In the genomic region with DNA sequence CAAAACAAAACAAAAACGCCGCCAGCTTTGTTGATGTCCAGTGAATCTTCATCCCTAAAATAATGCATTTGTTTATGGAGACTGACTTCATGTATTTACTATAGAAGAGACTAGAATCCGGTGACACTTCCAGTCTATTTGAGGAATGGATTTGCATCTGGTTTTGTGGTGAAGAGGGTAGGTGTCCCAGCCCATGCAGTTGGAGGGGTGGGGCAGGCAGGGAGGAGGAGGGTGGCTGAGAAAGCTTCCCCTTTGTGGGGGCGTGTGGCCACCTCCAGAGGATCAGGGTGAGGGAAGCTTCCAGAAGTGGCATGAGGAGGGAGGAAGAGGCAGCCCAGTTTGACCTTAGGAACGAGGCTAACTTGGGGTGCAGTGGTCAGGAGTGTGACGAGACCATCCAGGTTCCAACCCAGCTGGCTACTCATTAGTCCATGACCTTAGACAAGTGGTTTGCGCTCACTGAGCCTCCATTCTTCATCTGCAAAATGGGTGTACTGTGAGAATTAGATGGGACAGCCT, we compare ENCODE assay signal across 10 cellular contexts.
DNase-seq lines count a peak whose midpoint lies in the region; ATAC-seq, FAIRE-seq and TF ChIP-seq lines count a peak whose summit lies in the region.
"Had no signal": no experiment of that assay in that cellular context is flagged by ENCODE, and none has a peak within 500 bp of the region (broad histone marks: within the 10 kb centered on the region; RNA-seq: fewer than 3 reads in every experiment).

No MANE protein-coding gene starts in this region.

- peak; percentile 52 for FAIRE-seq in K562 (lab: Jason Lieb, UNC)
- FAIRE-seq: islet of Langerhans had no signal

- H3K9me1 ChIP-seq in K562 (ENCODE audit: control insufficient read depth, insufficient read depth, low read length), result no peaks in the 10 kb centered on the region

- CTCF ChIA-PET in K562 (lab: Yijun Ruan, JAX; ENCODE audit: low intra/inter-chr PET ratio), result no interaction called here

- POLR2A ChIA-PET in K562 (lab: Yijun Ruan, JAX), result interaction anchor here (0.6 to 2.4 kb wide), 4 partner anchors 8 to 225 kb away, joined by 3 to 9 read pairs (median 3); no protein-coding TSS in a partner anchor

- peaks cover 26% of the 10 kb centered on the region for H3K36me3 ChIP-seq in K562 (ENCODE audit: control insufficient read depth, insufficient read depth, low read length)
- no peaks in the 10 kb centered on the region for H3K36me3 ChIP-seq in smooth muscle cell (ENCODE audit: low read depth)

- no peak for TF ChIP-seq POLR2A in K562 (conservative IDR thresholded peaks at IDR 0.05)

- peaks cover 18 to 26% of the 10 kb centered on the region in 2 experiments; a peak in 4 of 5 replicates for H3K4me1 ChIP-seq in K562 (replicated peaks in 1 of 2; ENCODE audit: control insufficient read depth in 2 of 2, insufficient read depth in 2 of 2, low read length in 2 of 2)
- peaks cover 13% of the 10 kb centered on the region for H3K4me1 ChIP-seq in smooth muscle cell (ENCODE audit: low read depth)

- no peak for TF ChIP-seq CTCF in K562 (IDR thresholded peaks at IDR 0.05 in 2 of 3, conservative IDR thresholded peaks at IDR 0.05 in 1 of 3; ENCODE audit: insufficient read depth in 2 of 3, low read depth in 1 of 3, low read length in 3 of 3)
- TF ChIP-seq CTCF in smooth muscle cell (IDR thresholded peaks at IDR 0.05; ENCODE audit: borderline replicate concordance, insufficient read depth, poor library complexity, severe bottlenecking), result no peak

- TF ChIP-seq RAD21 in K562 (CRISPR knock-in tag; conservative IDR thresholded peaks at IDR 0.05 in 1 of 2, IDR thresholded peaks at IDR 0.05 in 1 of 2), result no peak

- no peak for TF ChIP-seq EP300 in K562 (IDR thresholded peaks at IDR 0.05; ENCODE audit: low read length)

- WGBS in K562 (ENCODE audit: insufficient coverage, low coverage, missing lambda C conversion rate), result 56% methylated on average over 7 of the region's 7 CpGs
- 79% methylated on average over 7 of the region's 7 CpGs for WGBS in smooth muscle cell (ENCODE audit: low lambda C conversion rate)

- H3K9ac ChIP-seq in K562 (ENCODE audit: insufficient read depth in 1 of 2, low read depth in 2 of 2, low read length in 2 of 2) (peak overlapping the region in 1 of 2 experiments; percentile 78; a peak in 1 of 4 replicates), smooth muscle cell (ENCODE audit: low read depth) (no peak overlapping the region)

- H3K4me3 ChIP-seq in K562 (no peak overlapping the region), smooth muscle cell (no peak overlapping the region)

- peak; percentile 46 for ATAC-seq in HG03097 (IDR thresholded peaks at IDR 0.05; ENCODE audit: low FRiP score, unreplicated experiment)
- ATAC-seq in K562, result peak; percentile 75

- peaks cover 85% of the 10 kb centered on the region for H3K79me2 ChIP-seq in K562 (ENCODE audit: control insufficient read depth, insufficient read depth, low read length)
- peaks cover 95% of the 10 kb centered on the region for H3K79me2 ChIP-seq in smooth muscle cell (ENCODE audit: low read depth)

- no TSS peak for BruUV-seq in K562 (replicated peaks; lab: Mats Ljungman, UMichigan)

- H3F3A ChIP-seq in smooth muscle cell (ENCODE audit: low read depth), result no peaks in the 10 kb centered on the region

- H3K4me2 ChIP-seq in K562 (ENCODE audit: insufficient read depth, low read length) (peak overlapping the region; percentile 14), smooth muscle cell (peak overlapping the region; percentile 70)

- in situ Hi-C loops in K562 (cut with MboI), result no loop called here

- intact Hi-C loops in K562 (cut with micrococcal nuclease), result no loop called here

- H3K27me3 ChIP-seq in K562 (ENCODE audit: control insufficient read depth in 2 of 2, insufficient read depth in 2 of 2, low read length in 2 of 2), result no peaks in the 10 kb centered on the region
- H3K27me3 ChIP-seq in smooth muscle cell (ENCODE audit: low read depth), result no peaks in the 10 kb centered on the region

- H3K27ac ChIP-seq in K562 (ENCODE audit: extremely low read depth, low read depth, low read length), result no peak overlapping the region
- H3K27ac ChIP-seq in smooth muscle cell (ENCODE audit: low read depth), result no peak overlapping the region
- H3K27ac ChIP-seq: 22Rv1 had no signal

- H4K20me1 ChIP-seq in K562 (replicated peaks; ENCODE audit: control insufficient read depth, insufficient read depth, low read length), result 0 out of 2 replicates have a peak, but pooled peaks cover 3% of the 10 kb centered on the region
- peaks cover 90% of the 10 kb centered on the region for H4K20me1 ChIP-seq in smooth muscle cell (ENCODE audit: low read depth)

- DNase-seq in NCI-H526 (lab: John Stamatoyannopoulos, UW) (peak; percentile 17 to 40), NCI-H526 treated with DMSO at 0.1 percent for 48 hours (lab: John Stamatoyannopoulos, UW) (no peak), K562 (ENCODE audit: extremely low read depth in 1 of 4, low spot score in 3 of 4) (peak; percentile 55 to 61 (median 58)), smooth muscle cell (lab: John Stamatoyannopoulos, UW; ENCODE audit: unreplicated experiment) (no peak), C1 segment of cervical spinal cord (lab: John Stamatoyannopoulos, UW) (no peak), NCI-H146 (lab: John Stamatoyannopoulos, UW) (no peak), kidney tubule cell (ENCODE audit: low spot score) (no peak)

- H3K9me3 ChIP-seq in K562 (replicated peaks; ENCODE audit: control insufficient read depth, insufficient read depth, low read depth, low read length), result no peaks in the 10 kb centered on the region
- no peaks in the 10 kb centered on the region for H3K9me3 ChIP-seq in smooth muscle cell (replicated peaks; ENCODE audit: low read depth)

- H2AFZ ChIP-seq in K562 (ENCODE audit: low read depth, low read length) (no peak overlapping the region), smooth muscle cell (ENCODE audit: low read depth) (no peak overlapping the region)

TF ChIP-seq in K562, 482 proteins besides CTCF, POLR2A, EP300 and RAD21 (continues in another document):
- TF ChIP-seq MYC (IDR thresholded peaks at IDR 0.05; ENCODE audit: low read depth, low read length), result no peak
- no peak for TF ChIP-seq MYC (CRISPR knock-in tag; IDR thresholded peaks at IDR 0.05; ENCODE audit: borderline replicate concordance, low read depth)
- TF ChIP-seq, protein P1, sequence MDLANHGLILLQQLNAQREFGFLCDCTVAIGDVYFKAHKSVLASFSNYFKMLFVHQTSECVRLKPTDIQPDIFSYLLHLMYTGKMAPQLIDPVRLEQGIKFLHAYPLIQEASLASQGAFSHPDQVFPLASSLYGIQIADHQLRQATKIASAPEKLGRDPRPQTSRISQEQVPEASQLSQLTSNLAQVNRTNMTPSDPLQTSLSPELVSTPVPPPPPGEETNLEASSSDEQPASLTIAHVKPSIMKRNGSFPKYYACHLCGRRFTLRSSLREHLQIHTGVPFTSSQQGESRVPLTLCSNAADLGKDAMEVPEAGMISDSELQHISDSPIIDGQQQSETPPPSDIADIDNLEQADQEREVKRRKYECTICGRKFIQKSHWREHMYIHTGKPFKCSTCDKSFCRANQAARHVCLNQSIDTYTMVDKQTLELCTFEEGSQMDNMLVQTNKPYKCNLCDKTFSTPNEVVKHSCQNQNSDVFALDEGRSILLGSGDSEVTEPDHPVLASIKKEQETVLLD (IDR thresholded peaks at IDR 0.05), result peak; percentile 26; the same call in 1 of the 2 replicates
- TF ChIP-seq FOXK1 (CRISPR knock-in tag; IDR thresholded peaks at IDR 0.05; ENCODE audit: borderline replicate concordance), result no peak
- TF ChIP-seq MAZ (CRISPR knock-in tag; conservative IDR thresholded peaks at IDR 0.05 in 1 of 2, IDR thresholded peaks at IDR 0.05 in 1 of 2), result peak in 1 of 2 experiments; percentile 47; a peak in 1 of 4 replicates
- TF ChIP-seq EGR1 (conservative IDR thresholded peaks at IDR 0.05), result peak; percentile 92
- peak in 1 of 2 experiments; percentile 28; a peak in 1 of 4 replicates for TF ChIP-seq RCOR1 (IDR thresholded peaks at IDR 0.05; ENCODE audit: borderline replicate concordance in 1 of 2, low read depth in 2 of 2, low read length in 2 of 2)
- TF ChIP-seq YBX1 (IDR thresholded peaks at IDR 0.05), result no peak
- TF ChIP-seq ZNF644 (tag; IDR thresholded peaks at IDR 0.05; ENCODE audit: low read depth), result no peak
- TF ChIP-seq HDAC2 (IDR thresholded peaks at IDR 0.05), result peak; percentile 15; the same call in 1 of the 2 replicates
- peak; percentile 59; the same call in 1 of the 2 replicates for TF ChIP-seq ESRRA (IDR thresholded peaks at IDR 0.05; ENCODE audit: borderline replicate concordance, low read depth)
- TF ChIP-seq, protein P2, sequence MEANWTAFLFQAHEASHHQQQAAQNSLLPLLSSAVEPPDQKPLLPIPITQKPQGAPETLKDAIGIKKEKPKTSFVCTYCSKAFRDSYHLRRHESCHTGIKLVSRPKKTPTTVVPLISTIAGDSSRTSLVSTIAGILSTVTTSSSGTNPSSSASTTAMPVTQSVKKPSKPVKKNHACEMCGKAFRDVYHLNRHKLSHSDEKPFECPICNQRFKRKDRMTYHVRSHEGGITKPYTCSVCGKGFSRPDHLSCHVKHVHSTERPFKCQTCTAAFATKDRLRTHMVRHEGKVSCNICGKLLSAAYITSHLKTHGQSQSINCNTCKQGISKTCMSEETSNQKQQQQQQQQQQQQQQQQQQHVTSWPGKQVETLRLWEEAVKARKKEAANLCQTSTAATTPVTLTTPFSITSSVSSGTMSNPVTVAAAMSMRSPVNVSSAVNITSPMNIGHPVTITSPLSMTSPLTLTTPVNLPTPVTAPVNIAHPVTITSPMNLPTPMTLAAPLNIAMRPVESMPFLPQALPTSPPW (CRISPR knock-in tag; IDR thresholded peaks at IDR 0.05), result peak; percentile 41; the same call in 1 of the 2 replicates
- TF ChIP-seq CREM (IDR thresholded peaks at IDR 0.05; ENCODE audit: low read depth), result 0 out of 2 replicates have a peak, but pooled peaks have one; percentile 16
- TF ChIP-seq, protein P3, sequence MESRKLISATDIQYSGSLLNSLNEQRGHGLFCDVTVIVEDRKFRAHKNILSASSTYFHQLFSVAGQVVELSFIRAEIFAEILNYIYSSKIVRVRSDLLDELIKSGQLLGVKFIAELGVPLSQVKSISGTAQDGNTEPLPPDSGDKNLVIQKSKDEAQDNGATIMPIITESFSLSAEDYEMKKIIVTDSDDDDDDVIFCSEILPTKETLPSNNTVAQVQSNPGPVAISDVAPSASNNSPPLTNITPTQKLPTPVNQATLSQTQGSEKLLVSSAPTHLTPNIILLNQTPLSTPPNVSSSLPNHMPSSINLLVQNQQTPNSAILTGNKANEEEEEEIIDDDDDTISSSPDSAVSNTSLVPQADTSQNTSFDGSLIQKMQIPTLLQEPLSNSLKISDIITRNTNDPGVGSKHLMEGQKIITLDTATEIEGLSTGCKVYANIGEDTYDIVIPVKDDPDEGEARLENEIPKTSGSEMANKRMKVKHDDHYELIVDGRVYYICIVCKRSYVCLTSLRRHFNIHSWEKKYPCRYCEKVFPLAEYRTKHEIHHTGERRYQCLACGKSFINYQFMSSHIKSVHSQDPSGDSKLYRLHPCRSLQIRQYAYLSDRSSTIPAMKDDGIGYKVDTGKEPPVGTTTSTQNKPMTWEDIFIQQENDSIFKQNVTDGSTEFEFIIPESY (CRISPR knock-in tag; IDR thresholded peaks at IDR 0.05), result peak; percentile 82

Comparison
In these comparisons a context has a peak if more than half of its experiments do, and no peak if none do; other contexts are left out.
1. DNase-seq: peak in NCI-H526 (2 of 2) and K562 (4 of 4); none in NCI-H526 treated with DMSO at 0.1 percent for 48 hours (single experiment), smooth muscle cell (single experiment), C1 segment of cervical spinal cord (0 of 14), NCI-H146 (single experiment) and kidney tubule cell (single experiment).